ENCODE assay signal across 16 cellular contexts in genomic region chr17:57624390-57624789, GRCh38.
DNase-seq lines count a peak whose midpoint lies in the region; ATAC-seq and TF ChIP-seq lines count a peak whose summit lies in the region.
"Had no signal": no experiment of that assay in that cellular context is flagged by ENCODE, and none has a peak within 500 bp of the region (broad histone marks: within the 10 kb centered on the region; RNA-seq: fewer than 3 reads in every experiment).

No MANE protein-coding gene starts in this region.

- WGBS in smooth muscle cell (ENCODE audit: low lambda C conversion rate) = 52% methylated on average over 8 of the region's 8 CpGs
- WGBS in right cardiac atrium = 78% methylated on average over 8 of the region's 8 CpGs

- H3K4me2 ChIP-seq in Karpas-422 (ENCODE audit: low read depth, low read length, poor library complexity, severe bottlenecking) (peak overlapping the region; percentile 81), smooth muscle cell (peak overlapping the region; percentile 17)
- H3K4me2 ChIP-seq: A549 had no signal

- H3K9ac ChIP-seq in Karpas-422 (ENCODE audit: low read length) = peak overlapping the region; percentile 81
- H3K9ac ChIP-seq in smooth muscle cell (ENCODE audit: low read depth) = peak overlapping the region; percentile 72

- intact Hi-C loops in activated CD4-positive, alpha-beta T cell treated with anti-CD3 and anti-CD28 coated beads, Interleukin-2, amount 10 ng/mL, durations not matched to agents 24 days and 14 days (cut with micrococcal nuclease) = no loop called here
- intact Hi-C loops in activated CD4-positive, alpha-beta T cell treated with anti-CD3 and anti-CD28 coated beads for 36 hours (cut with DNase I, micrococcal nuclease) = no loop called here
- intact Hi-C loops in right cardiac atrium (cut with DNase I) = no loop called here
- intact Hi-C loops in CD4-positive, alpha-beta memory T cell (cut with micrococcal nuclease) = no loop called here

- H2AFZ ChIP-seq in Karpas-422 (ENCODE audit: low read length) (no peak overlapping the region), smooth muscle cell (ENCODE audit: low read depth) (no peak overlapping the region)

- no peaks in the 10 kb centered on the region for H3K9me2 ChIP-seq in Karpas-422 (replicated peaks; ENCODE audit: insufficient read depth, low read length)

- H3F3A ChIP-seq in smooth muscle cell (ENCODE audit: low read depth) = peaks cover 24% of the 10 kb centered on the region

- no peak for ATAC-seq in activated CD4-positive, alpha-beta T cell treated with anti-CD3 and anti-CD28 coated beads for 36 hours
- no peak for ATAC-seq in right cardiac atrium
- ATAC-seq: A549 had no signal

- H3K4me3 ChIP-seq in Karpas-422 (ENCODE audit: low read length) (no peak overlapping the region), smooth muscle cell (no peak overlapping the region), right cardiac atrium (ENCODE audit: low read length) (no peak overlapping the region)
- no peak overlapping the region for H3K4me3 ChIP-seq in CD4-positive, alpha-beta memory T cell (ENCODE audit: low read length in 2 of 2)
- H3K4me3 ChIP-seq: A549, colonic mucosa, lung, ovary, tibial artery had no signal

- H4K20me1 ChIP-seq in Karpas-422 (ENCODE audit: insufficient read depth, low read depth, low read length) (no peaks in the 10 kb centered on the region), smooth muscle cell (ENCODE audit: low read depth) (no peaks in the 10 kb centered on the region)

- H3K9me3 ChIP-seq in Karpas-422 (ENCODE audit: low read length) (no peaks in the 10 kb centered on the region), smooth muscle cell (replicated peaks; ENCODE audit: low read depth) (no peaks in the 10 kb centered on the region), right cardiac atrium (ENCODE audit: control insufficient read depth, low read length) (no peaks in the 10 kb centered on the region)
- no peaks in the 10 kb centered on the region for H3K9me3 ChIP-seq in CD4-positive, alpha-beta memory T cell (ENCODE audit: control insufficient read depth in 1 of 2, low read length in 2 of 2)
- H3K9me3 ChIP-seq: A549, colonic mucosa, ovary, tibial artery had no signal

- POLR2A ChIA-PET in activated CD4-positive, alpha-beta T cell treated with anti-CD3 and anti-CD28 coated beads for 36 hours (lab: Charles Lee) = no interaction called here
- POLR2A ChIA-PET in CD4-positive, alpha-beta memory T cell (lab: Charles Lee; ENCODE audit: partially characterized antibody) = no interaction called here

- H3K27me3 ChIP-seq in Karpas-422 (ENCODE audit: low read length) = no peaks in the 10 kb centered on the region
- H3K27me3 ChIP-seq in smooth muscle cell (ENCODE audit: low read depth) = no peaks in the 10 kb centered on the region
- H3K27me3 ChIP-seq in right cardiac atrium (ENCODE audit: control insufficient read depth, insufficient read depth) = no peaks in the 10 kb centered on the region
- no peaks in the 10 kb centered on the region for H3K27me3 ChIP-seq in CD4-positive, alpha-beta memory T cell (ENCODE audit: insufficient read depth, low read length)
- H3K27me3 ChIP-seq: colonic mucosa, ovary, tibial artery had no signal

- peaks cover 16% of the 10 kb centered on the region for H3K4me1 Mint-ChIP-seq in activated CD4-positive, alpha-beta T cell treated with anti-CD3 and anti-CD28 coated beads, Interleukin-2, amount 10 ng/mL, durations not matched to agents 24 days and 14 days
- peaks cover 13% of the 10 kb centered on the region for H3K4me1 Mint-ChIP-seq in activated CD4-positive, alpha-beta T cell treated with anti-CD3 and anti-CD28 coated beads for 36 hours
- H3K4me1 Mint-ChIP-seq in CD4-positive, alpha-beta memory T cell = peaks cover 3 to 19% (median 8%) of the 10 kb centered on the region in 4 donors

- H3K27ac ChIP-seq in Karpas-422 (ENCODE audit: low read length) (peak overlapping the region; percentile 97), smooth muscle cell (ENCODE audit: low read depth) (peak overlapping the region; percentile 98), right cardiac atrium (ENCODE audit: low read length) (no peak overlapping the region)
- H3K27ac ChIP-seq in CD4-positive, alpha-beta memory T cell (ENCODE audit: low read depth, low read length) = no peak overlapping the region
- H3K27ac ChIP-seq: A549, colonic mucosa, ovary, tibial artery had no signal

- CTCF ChIA-PET in activated CD4-positive, alpha-beta T cell treated with anti-CD3 and anti-CD28 coated beads for 36 hours (lab: Charles Lee) = interaction anchor here (0.5 kb wide), 1 partner anchor 33 kb away, joined by 3 read pairs; no protein-coding TSS in a partner anchor
- CTCF ChIA-PET in CD4-positive, alpha-beta memory T cell (lab: Charles Lee; ENCODE audit: partially characterized antibody) = no interaction called here

- H3K4me1 ChIP-seq in Karpas-422 (ENCODE audit: low read length) (peaks cover 100% of the 10 kb centered on the region), smooth muscle cell (ENCODE audit: low read depth) (peaks cover 8% of the 10 kb centered on the region), right cardiac atrium (ENCODE audit: control insufficient read depth, insufficient read depth, low read length) (peaks cover 7% of the 10 kb centered on the region)
- peaks cover 4% of the 10 kb centered on the region for H3K4me1 ChIP-seq in CD4-positive, alpha-beta memory T cell (ENCODE audit: insufficient read depth, low read length)
- H3K4me1 ChIP-seq: colonic mucosa, tibial artery had no signal

- H3K4me3 Mint-ChIP-seq in activated CD4-positive, alpha-beta T cell treated with anti-CD3 and anti-CD28 coated beads, Interleukin-2, amount 10 ng/mL, durations not matched to agents 24 days and 14 days = no peak overlapping the region
- no peak overlapping the region for H3K4me3 Mint-ChIP-seq in activated CD4-positive, alpha-beta T cell treated with anti-CD3 and anti-CD28 coated beads for 36 hours
- H3K4me3 Mint-ChIP-seq in CD4-positive, alpha-beta memory T cell = no peak overlapping the region

- TF ChIP-seq CTCF in smooth muscle cell (IDR thresholded peaks at IDR 0.05; ENCODE audit: borderline replicate concordance, insufficient read depth, poor library complexity, severe bottlenecking) = no peak

- no peak for DNase-seq in activated CD4-positive, alpha-beta T cell treated with anti-CD3 and anti-CD28 coated beads, Interleukin-2, amount 10 ng/mL, durations not matched to agents 24 days and 14 days
- no peak for DNase-seq in activated CD4-positive, alpha-beta T cell treated with anti-CD3 and anti-CD28 coated beads for 36 hours
- DNase-seq in Karpas-422 (no peak), islet precursor cell (peak; percentile 78), smooth muscle cell (lab: John Stamatoyannopoulos, UW; ENCODE audit: unreplicated experiment) (no peak), right cardiac atrium (no peak), dermis blood vessel endothelial cell (no peak)
- DNase-seq in CD4-positive, alpha-beta memory T cell = no peak
- DNase-seq: Calu3, colonic mucosa, NCI-H2081 treated with DMSO at 0.1 percent for 48 hours, SIG-M5 had no signal

- H3K9me3 Mint-ChIP-seq in activated CD4-positive, alpha-beta T cell treated with anti-CD3 and anti-CD28 coated beads, Interleukin-2, amount 10 ng/mL, durations not matched to agents 24 days and 14 days = no peaks in the 10 kb centered on the region
- no peaks in the 10 kb centered on the region for H3K9me3 Mint-ChIP-seq in activated CD4-positive, alpha-beta T cell treated with anti-CD3 and anti-CD28 coated beads for 36 hours (ENCODE audit: low read depth)
- H3K9me3 Mint-ChIP-seq in CD4-positive, alpha-beta memory T cell = no peaks in the 10 kb centered on the region

- H3K36me3 ChIP-seq in Karpas-422 (ENCODE audit: insufficient read depth, low read length) (peaks cover 18% of the 10 kb centered on the region), smooth muscle cell (ENCODE audit: low read depth) (no peaks in the 10 kb centered on the region)
- no peaks in the 10 kb centered on the region for H3K36me3 ChIP-seq in CD4-positive, alpha-beta memory T cell (ENCODE audit: insufficient read depth, low read length)
- H3K36me3 ChIP-seq: colonic mucosa, ovary had no signal

- H3K79me2 ChIP-seq in Karpas-422 (ENCODE audit: low read length) = peaks cover 47% of the 10 kb centered on the region
- H3K79me2 ChIP-seq in smooth muscle cell (ENCODE audit: low read depth) = no peaks in the 10 kb centered on the region

- peaks cover 16% of the 10 kb centered on the region for H3K36me3 Mint-ChIP-seq in activated CD4-positive, alpha-beta T cell treated with anti-CD3 and anti-CD28 coated beads, Interleukin-2, amount 10 ng/mL, durations not matched to agents 24 days and 14 days (ENCODE audit: low read depth)
- H3K36me3 Mint-ChIP-seq in activated CD4-positive, alpha-beta T cell treated with anti-CD3 and anti-CD28 coated beads for 36 hours (ENCODE audit: low read depth) = peaks cover 6% of the 10 kb centered on the region
- H3K36me3 Mint-ChIP-seq in CD4-positive, alpha-beta memory T cell = peaks cover 17 to 30% of the 10 kb centered on the region in 2 donors

- peak overlapping the region; percentile 48 for H3K27ac Mint-ChIP-seq in activated CD4-positive, alpha-beta T cell treated with anti-CD3 and anti-CD28 coated beads, Interleukin-2, amount 10 ng/mL, durations not matched to agents 24 days and 14 days
- H3K27ac Mint-ChIP-seq in activated CD4-positive, alpha-beta T cell treated with anti-CD3 and anti-CD28 coated beads for 36 hours = no peak overlapping the region
- peak overlapping the region in 3 of 7 donors; percentile 10 to 66 (median 51) for H3K27ac Mint-ChIP-seq in CD4-positive, alpha-beta memory T cell

- no peaks in the 10 kb centered on the region for H3K27me3 Mint-ChIP-seq in activated CD4-positive, alpha-beta T cell treated with anti-CD3 and anti-CD28 coated beads, Interleukin-2, amount 10 ng/mL, durations not matched to agents 24 days and 14 days
- H3K27me3 Mint-ChIP-seq in activated CD4-positive, alpha-beta T cell treated with anti-CD3 and anti-CD28 coated beads for 36 hours = no peaks in the 10 kb centered on the region
- no peaks in the 10 kb centered on the region for H3K27me3 Mint-ChIP-seq in CD4-positive, alpha-beta memory T cell

Comparison
In these comparisons a context has a peak if more than half of its experiments do, and no peak if none do; other contexts are left out.
1. H3K27ac ChIP-seq: peak in Karpas-422 (single experiment) and smooth muscle cell (single experiment); none in right cardiac atrium (single experiment) and CD4-positive, alpha-beta memory T cell (single experiment).